ENCODE assay signal across 13 cellular contexts in genomic region chr1:213976665-213977485, GRCh38.
"Had no signal": no experiment of that assay in that cellular context is flagged by ENCODE, and none has a peak within 500 bp of the region (broad histone marks: within the 10 kb centered on the region; RNA-seq: fewer than 3 reads in every experiment).

No MANE protein-coding gene starts in this region.

- H3K36me3 ChIP-seq: colonic mucosa, heart right ventricle, lower lobe of right lung, sigmoid colon, upper lobe of left lung had no signal

- H3K4me3 ChIP-seq: colonic mucosa, heart right ventricle, lower lobe of right lung, sigmoid colon, upper lobe of left lung had no signal

- DNase-seq: activated CD4-positive, alpha-beta T cell treated with anti-CD3 and anti-CD28 coated beads for 48 hours; activated naive CD4-positive, alpha-beta T cell treated with anti-CD3 and anti-CD28 coated beads for 36 hours; colonic mucosa; heart right ventricle; kidney; lower lobe of right lung; naive B cell; sigmoid colon; stimulated activated CD4-positive, alpha-beta T cell treated with anti-CD3 and anti-CD28 coated beads, Interleukin-12 subunit alpha, Interleukin-12 subunit beta, amount 100 ng/mL, for 4 hours; stimulated activated naive CD4-positive, alpha-beta T cell; substantia nigra; T-helper 1 cell; upper lobe of left lung had no signal

- H3K9me3 ChIP-seq: colonic mucosa, heart right ventricle, lower lobe of right lung, sigmoid colon, upper lobe of left lung had no signal

- H3K4me1 ChIP-seq: colonic mucosa, heart right ventricle, lower lobe of right lung, sigmoid colon had no signal

- H3K27ac ChIP-seq: colonic mucosa, heart right ventricle, lower lobe of right lung, sigmoid colon, upper lobe of left lung had no signal
